Comparison of ENCODE assay signal across 2 cellular contexts in genomic region chr1:11913291-11913690, GRCh38.
TF ChIP-seq lines count a peak whose summit lies in the region.

No MANE protein-coding gene starts in this region.

TF ChIP-seq in GM23338, 12 proteins besides CTCF, POLR2A, EP300 and RAD21:
- no peak for TF ChIP-seq ZNF331 (CRISPR knock-in tag; IDR thresholded peaks at IDR 0.05; ENCODE audit: low read depth)
- no peak for TF ChIP-seq POLR2AphosphoS5 (IDR thresholded peaks at IDR 0.05; ENCODE audit: low read depth)
- TF ChIP-seq EZH2phosphoT487 (IDR thresholded peaks at IDR 0.05; ENCODE audit: unreplicated experiment): no peak
- no peak for TF ChIP-seq JUNB (IDR thresholded peaks at IDR 0.05; ENCODE audit: unreplicated experiment)
- TF ChIP-seq ZNF462 (CRISPR knock-in tag; IDR thresholded peaks at IDR 0.05): no peak
- no peak for TF ChIP-seq CREB1 (CRISPR knock-in tag; IDR thresholded peaks at IDR 0.05; ENCODE audit: low read depth)
- no peak for TF ChIP-seq EZH2 (IDR thresholded peaks at IDR 0.05; ENCODE audit: low read depth, unreplicated experiment)
- no peak for TF ChIP-seq STAT1 (IDR thresholded peaks at IDR 0.05; ENCODE audit: unreplicated experiment)

TF ChIP-seq in H1, 55 proteins besides CTCF, POLR2A, EP300 and RAD21:
- TF ChIP-seq RFX5 (IDR thresholded peaks at IDR 0.05; ENCODE audit: borderline replicate concordance, low read depth, low read length) (no peak), POU5F1 (IDR thresholded peaks at IDR 0.05; ENCODE audit: low read depth, low read length) (no peak), ATF2 (IDR thresholded peaks at IDR 0.05; ENCODE audit: low read length) (no peak), USF2 (IDR thresholded peaks at IDR 0.05; ENCODE audit: low read length) (no peak), MAFK (IDR thresholded peaks at IDR 0.05; ENCODE audit: low read depth, low read length) (no peak), MAX (IDR thresholded peaks at IDR 0.05) (no peak), POLR2AphosphoS5 (IDR thresholded peaks at IDR 0.05; ENCODE audit: low read depth, low read length) (no peak), RXRA (IDR thresholded peaks at IDR 0.05; ENCODE audit: insufficient read depth, low read depth, low read length) (no peak)
